26 cellular contexts compared by ENCODE assay signal in genomic region chr12:68446379-68446778, GRCh38.
DNase-seq lines count a peak whose midpoint lies in the region; ATAC-seq and TF ChIP-seq lines count a peak whose summit lies in the region.
"Had no signal": no experiment of that assay in that cellular context is flagged by ENCODE, and none has a peak within 500 bp of the region (broad histone marks: within the 10 kb centered on the region; RNA-seq: fewer than 3 reads in every experiment).

No MANE protein-coding gene starts in this region.

- peak overlapping the region; percentile 49 for H3K27ac ChIP-seq in VCaP
- peak overlapping the region; percentile 84 for H3K27ac ChIP-seq in subcutaneous abdominal adipose tissue (ENCODE audit: low read depth, low read length)
- H3K27ac ChIP-seq: esophagus muscularis mucosa, HL-60, psoas muscle, tibial nerve had no signal

- no peaks in the 10 kb centered on the region for H3K36me3 ChIP-seq in subcutaneous abdominal adipose tissue (ENCODE audit: control insufficient read depth in 5 of 5, insufficient read depth in 5 of 5, low read length in 5 of 5)
- H3K36me3 ChIP-seq: esophagus muscularis mucosa, tibial nerve had no signal

- H3K4me1 Mint-ChIP-seq in IgD-negative memory B cell (peaks cover 49 to 67% (median 66%) of the 10 kb centered on the region in 3 donors), immature natural killer cell (peaks cover 95 to 100% of the 10 kb centered on the region in 2 donors)

- H3K9me3 Mint-ChIP-seq in IgD-negative memory B cell (peaks cover 0 to 3% (median 0%) of the 10 kb centered on the region in 3 donors), immature natural killer cell (peaks cover 0 to 2% (median 0%) of the 10 kb centered on the region in 6 donors)

- no peak overlapping the region for H3K4me3 ChIP-seq in subcutaneous abdominal adipose tissue (ENCODE audit: low read depth in 1 of 5, low read length in 5 of 5)
- H3K4me3 ChIP-seq: esophagus muscularis mucosa, mucosa of descending colon, psoas muscle, tibial nerve had no signal

- H3K4me3 Mint-ChIP-seq in IgD-negative memory B cell (peak overlapping the region in 2 of 4 donors; percentile 2 to 60), immature natural killer cell (peak overlapping the region; percentile 63 to 91 (median 79))

- H3K27ac Mint-ChIP-seq in IgD-negative memory B cell = peak overlapping the region; percentile 1 to 55 (median 16)
- H3K27ac Mint-ChIP-seq in immature natural killer cell = peak overlapping the region; percentile 79 to 95 (median 90)

- H3K9ac ChIP-seq in subcutaneous abdominal adipose tissue (ENCODE audit: low read length in 5 of 5) = peak overlapping the region in 1 of 5 donors; percentile 40
- H3K9ac ChIP-seq: SK-N-SH had no signal

- no peaks in the 10 kb centered on the region for H3K27me3 Mint-ChIP-seq in IgD-negative memory B cell
- H3K27me3 Mint-ChIP-seq in immature natural killer cell (ENCODE audit: low read depth in 3 of 3) = peaks cover 0 to 4% (median 0%) of the 10 kb centered on the region in 3 donors
- H3K27me3 Mint-ChIP-seq: activated naive CD8-positive, alpha-beta T cell had no signal

- no peak for TF ChIP-seq CTCF in VCaP (conservative IDR thresholded peaks at IDR 0.05)

- H3K9me3 ChIP-seq in subcutaneous abdominal adipose tissue (ENCODE audit: control insufficient read depth in 5 of 5, low read length in 5 of 5) = peaks cover 0 to 5% (median 0%) of the 10 kb centered on the region in 5 donors
- H3K9me3 ChIP-seq: esophagus muscularis mucosa, mucosa of descending colon, psoas muscle had no signal

- H3K4me1 ChIP-seq in subcutaneous abdominal adipose tissue (ENCODE audit: control insufficient read depth in 5 of 5, insufficient read depth in 5 of 5, low read length in 5 of 5) = peaks cover under 1 to 38% (median 34%) of the 10 kb centered on the region in 5 donors

- no peaks in the 10 kb centered on the region for H3K27me3 ChIP-seq in subcutaneous abdominal adipose tissue (ENCODE audit: control insufficient read depth in 5 of 5, insufficient read depth in 4 of 5, low read length in 5 of 5)
- H3K27me3 ChIP-seq: esophagus muscularis mucosa, tibial nerve had no signal

- H3K36me3 Mint-ChIP-seq in IgD-negative memory B cell = no peaks in the 10 kb centered on the region
- peaks cover 0 to 41% (median 9%) of the 10 kb centered on the region in 3 donors for H3K36me3 Mint-ChIP-seq in immature natural killer cell
- H3K36me3 Mint-ChIP-seq: activated naive CD8-positive, alpha-beta T cell had no signal

- DNase-seq in immature natural killer cell = no peak
- DNase-seq: activated CD4-positive, CD25-positive, alpha-beta regulatory T cell treated with anti-CD3 and anti-CD28 coated beads, Interleukin-2, amount 50 U/mL, for 72 hours; activated CD8-positive, alpha-beta memory T cell treated with anti-CD3 and anti-CD28 coated beads for 24 hours; activated T-cell treated with anti-CD3 and anti-CD28 coated beads, Interleukin-2, amount 50 U/mL, for 48 hours; effector memory CD4-positive, alpha-beta T cell; mucosa of descending colon; MV-4-11; NCI-H187 treated with DMSO at 0.1 percent for 48 hours; NCI-H226; psoas muscle; RPMI8226; SK-N-SH; stimulated activated CD4-positive, alpha-beta T cell treated with anti-CD3 and anti-CD28 coated beads, Interleukin-1b, Interleukin-23, amount 100 ng/mL, for 48 hours; stimulated activated naive CD8-positive, alpha-beta T cell treated with anti-CD3 and anti-CD28 coated beads, Interleukin-15, Interleukin-2, amounts not matched to agents 100 U/mL and 50 U/mL, for 24 hours; T-helper 9 cell had no signal

- no peak for ATAC-seq in GM21381 (IDR thresholded peaks at IDR 0.05; ENCODE audit: unreplicated experiment)
- no peak for ATAC-seq in GM21737 (IDR thresholded peaks at IDR 0.05; ENCODE audit: unreplicated experiment)
- no peak for ATAC-seq in GM21423 (IDR thresholded peaks at IDR 0.05; ENCODE audit: unreplicated experiment)
- ATAC-seq: left lobe of liver; stimulated activated naive CD8-positive, alpha-beta T cell treated with anti-CD3 and anti-CD28 coated beads, Interleukin-15, Interleukin-2, amounts not matched to agents 100 U/mL and 50 U/mL, for 24 hours had no signal
